Comparison of ENCODE assay signal across 8 cellular contexts in genomic region chr2:44360749-44361329, GRCh38. TPM values are rescaled to one million over a fixed set of nuclear protein-coding genes. Genes with fewer than 3 reads are reported as not detected.
DNase-seq lines count a peak whose midpoint lies in the region; ATAC-seq, FAIRE-seq and TF ChIP-seq lines count a peak whose summit lies in the region.

No MANE protein-coding gene starts in this region.

- BruUV-seq in GM12878 (replicated peaks; lab: Mats Ljungman, UMichigan): TSS peak; percentile 63

- in situ Hi-C loops in ACHN (cut with HindIII; ENCODE audit: low pct_ligation_motif_present, low pct_unique_long_range_greater_than_20kb, low sequenced_read_pairs): no loop called here
- in situ Hi-C loops in GM12878 (cut with MboI): no loop called here

- H2AFZ ChIP-seq in GM12878 (ENCODE audit: control insufficient read depth, low read depth, low read length): peak overlapping the region; percentile 100

- H3K4me3 Mint-ChIP-seq in stimulated activated naive CD8-positive, alpha-beta T cell treated with anti-CD3 and anti-CD28 coated beads, Interleukin-15, Interleukin-2, amounts not matched to agents 100 ng/mL and 50 ng/mL, for 24 hours: peak overlapping the region; percentile 100

- POLR2A ChIA-PET in GM12878 (lab: Charles Lee): interaction anchor here (0.9 to 2.6 kb wide), 8 partner anchors 10 to 216 kb away, joined by 3 to 14 read pairs (median 3); partner anchors contain the start of gene PPM1B

- peaks cover 10% of the 10 kb centered on the region for H3K4me1 ChIP-seq in GM12878 (ENCODE audit: control insufficient read depth, insufficient read depth, low read length)

- H3K9me3 Mint-ChIP-seq in stimulated activated naive CD8-positive, alpha-beta T cell treated with anti-CD3 and anti-CD28 coated beads, Interleukin-15, Interleukin-2, amounts not matched to agents 100 ng/mL and 50 ng/mL, for 24 hours: no peaks in the 10 kb centered on the region

- no peak for TF ChIP-seq RAD21 in GM12878 (IDR thresholded peaks at IDR 0.05; ENCODE audit: insufficient read depth, low read depth, low read length)

- no peak for FAIRE-seq in GM12878 (lab: Jason Lieb, UNC)

- H3K36me3 Mint-ChIP-seq in stimulated activated naive CD8-positive, alpha-beta T cell treated with anti-CD3 and anti-CD28 coated beads, Interleukin-15, Interleukin-2, amounts not matched to agents 100 ng/mL and 50 ng/mL, for 24 hours (ENCODE audit: low read depth): peaks cover 16% of the 10 kb centered on the region

- TF ChIP-seq CTCF in GM12878 (IDR thresholded peaks at IDR 0.05 in 2 of 3, conservative IDR thresholded peaks at IDR 0.05 in 1 of 3; ENCODE audit: control insufficient read depth in 2 of 3, extremely low read depth in 1 of 3, insufficient read depth in 1 of 3, low read depth in 3 of 3, low read length in 3 of 3): no peak
- TF ChIP-seq CTCF in kidney epithelial cell (IDR thresholded peaks at IDR 0.05; ENCODE audit: insufficient read depth, low read length, poor library complexity, severe bottlenecking): no peak

- H3K36me3 ChIP-seq in GM12878 (ENCODE audit: control insufficient read depth in 2 of 2, insufficient read depth in 2 of 2, low read length in 1 of 2) (no peaks in the 10 kb centered on the region), kidney epithelial cell (ENCODE audit: control insufficient read depth, insufficient read depth, low read length) (no peaks in the 10 kb centered on the region)

- H3K27me3 ChIP-seq in GM12878 (replicated peaks in 1 of 2; ENCODE audit: control insufficient read depth in 2 of 2, insufficient read depth in 2 of 2, low read length in 1 of 2): no peaks in the 10 kb centered on the region
- H3K27me3 ChIP-seq in kidney epithelial cell (ENCODE audit: control insufficient read depth, insufficient read depth, low read length): no peaks in the 10 kb centered on the region

- H3K79me2 ChIP-seq in GM12878 (ENCODE audit: control insufficient read depth, insufficient read depth, low read length): peaks cover 27% of the 10 kb centered on the region

- ATAC-seq in GM19351 (IDR thresholded peaks at IDR 0.05; ENCODE audit: unreplicated experiment) (peak; percentile 10), GM12878 (peak; percentile 10), GM18511 (IDR thresholded peaks at IDR 0.05; ENCODE audit: unreplicated experiment) (no peak)

- peak overlapping the region; percentile 100 for H3K27ac Mint-ChIP-seq in stimulated activated naive CD8-positive, alpha-beta T cell treated with anti-CD3 and anti-CD28 coated beads, Interleukin-15, Interleukin-2, amounts not matched to agents 100 ng/mL and 50 ng/mL, for 24 hours

- H3K27ac ChIP-seq in GM12878 (ENCODE audit: control insufficient read depth, insufficient read depth): peak overlapping the region; percentile 100

- TF ChIP-seq EP300 in GM12878 (IDR thresholded peaks at IDR 0.05; ENCODE audit: borderline replicate concordance in 1 of 2, control insufficient read depth in 1 of 2, low read depth in 2 of 2, low read length in 2 of 2): no peak

- RAD21 ChIA-PET in GM12878 (lab: Charles Lee; ENCODE audit: unreplicated experiment): interaction anchor here (1.0 to 1.7 kb wide), 6 partner anchors 22 to 595 kb away, joined by 3 to 8 read pairs (median 5); partner anchors contain the start of gene PPM1B

- intact Hi-C loops in GM12878 (cut with micrococcal nuclease; ENCODE audit: unreplicated experiment): no loop called here

- 3% methylated on average over 19 of the region's 19 CpGs for WGBS in GM12878 (ENCODE audit: insufficient coverage, insufficient replicate concordance, low lambda C conversion rate, missing lambda C conversion rate)

- CTCF ChIA-PET in GM12878 (lab: Yijun Ruan, JAX): interaction anchor here (0.6 to 2.5 kb wide), 15 partner anchors 8 to 594 kb away, joined by 3 to 9 read pairs (median 3); no protein-coding TSS in a partner anchor

- peak overlapping the region; percentile 99 for H3K9ac ChIP-seq in GM12878 (ENCODE audit: control insufficient read depth, insufficient read depth, low read length)

- no peaks in the 10 kb centered on the region for H4K20me1 ChIP-seq in GM12878 (ENCODE audit: control insufficient read depth, insufficient read depth)

- no peak for TF ChIP-seq POLR2A in GM12878 (IDR thresholded peaks at IDR 0.05; ENCODE audit: low read depth, low read length)

- H3K4me3 ChIP-seq in GM12878 (peak overlapping the region; percentile 83), kidney epithelial cell (ENCODE audit: low read depth, low read length) (peak overlapping the region; percentile 86)

- SMC1A ChIA-PET in GM12878 (lab: Charles Lee; ENCODE audit: uncharacterized antibody, unreplicated experiment): interaction anchor here (0.8 to 4.0 kb wide), 8 partner anchors 10 to 256 kb away, joined by 3 to 13 read pairs (median 6); no protein-coding TSS in a partner anchor

- H3K9me3 ChIP-seq in GM12878 (replicated peaks; ENCODE audit: control insufficient read depth, insufficient read depth, low read length): no peaks in the 10 kb centered on the region

- H3K4me2 ChIP-seq in GM12878 (ENCODE audit: control insufficient read depth, insufficient read depth): peak overlapping the region; percentile 86

- peak; percentile 38 for DNase-seq in ACHN
- DNase-seq in NCI-H1105 (lab: John Stamatoyannopoulos, UW): peak; percentile 22
- DNase-seq in GM12878 (ENCODE audit: low read depth, low spot score): no peak
- DNase-seq in kidney epithelial cell (ENCODE audit: low read depth): no peak
- DNase-seq in activated CD4-positive, CD25-positive, alpha-beta regulatory T cell treated with anti-CD3 and anti-CD28 coated beads, Interleukin-2, amount 50 U/mL, for 72 hours: no peak

- H3K4me1 Mint-ChIP-seq in stimulated activated naive CD8-positive, alpha-beta T cell treated with anti-CD3 and anti-CD28 coated beads, Interleukin-15, Interleukin-2, amounts not matched to agents 100 ng/mL and 50 ng/mL, for 24 hours (ENCODE audit: low read depth): peaks cover 64% of the 10 kb centered on the region

- no peaks in the 10 kb centered on the region for H3K27me3 Mint-ChIP-seq in stimulated activated naive CD8-positive, alpha-beta T cell treated with anti-CD3 and anti-CD28 coated beads, Interleukin-15, Interleukin-2, amounts not matched to agents 100 ng/mL and 50 ng/mL, for 24 hours

TF ChIP-seq in GM12878, 131 proteins besides CTCF, POLR2A, EP300 and RAD21:
- TF ChIP-seq NFXL1 (IDR thresholded peaks at IDR 0.05; ENCODE audit: borderline replicate concordance) (no peak), EGR1 (IDR thresholded peaks at IDR 0.05; ENCODE audit: borderline replicate concordance in 1 of 2, low read depth in 2 of 2, low read length in 2 of 2) (0 out of 3 replicates have a peak, but pooled peaks of 1 of the 2 experiments have one; percentile 27)

RNA-seq across cellular contexts. Expression of gene PREPL, which starts 0.5 kb away (rescaled TPM):
- 122 and 125 TPM in 2 replicates for total RNA-seq in GM12878 (2013; cell fraction: nucleolus; rRNA removed)
- total RNA-seq in GM12878 (2014; rRNA removed) (19.7 and 25.2 TPM in 2 replicates), GM12878 (2014; rRNA removed; fragmentation: Illumina TruSeq; extraction: Trizol) (19.9 and 21.8 TPM in 2 replicates), GM12878 (2021) (20.9 and 21.7 TPM in 2 replicates), kidney epithelial cell (22.7 and 24.0 TPM in 2 replicates)
- polyA plus RNA-seq in GM12878 (2011; ENCODE audit: low read depth): 5.0 TPM
- polyA plus RNA-seq in GM12878 (2011; rRNA removed) (43.0 and 59.4 TPM in 2 replicates), GM12878 (2014; fragmentation: Illumina TruSeq; extraction: Trizol) (26.7 and 31.5 TPM in 2 replicates), GM12878 (2014; fragmentation: Nextera tagmentation; extraction: Ambion mirVana) (1 to 10 TPM; 9.2 to 9.6 TPM), GM12878 (2014; rRNA removed) (13.0 and 19.3 TPM in 2 replicates), GM12878 (2016; fragmentation: Nextera tagmentation; extraction: Ambion mirVana) (10 to 100 TPM; 27.7 TPM)
- 12.2 and 13.8 TPM in 2 replicates for polyA plus RNA-seq in GM12878 (2011; cell fraction: cytosol; rRNA removed)
- polyA plus RNA-seq in GM12878 (2011; cell fraction: nucleus; rRNA removed): 33.4 and 45.9 TPM in 2 replicates
- 8.1 and 13.8 TPM in 2 replicates for polyA plus RNA-seq in GM12878 (2012)
- 24.0 and 32.0 TPM in 2 replicates for polyA minus RNA-seq in GM12878 (2011; rRNA and poly(A)+ RNA removed)
- 7.4 and 12.1 TPM in 2 replicates for polyA minus RNA-seq in GM12878 (2011; cell fraction: cytosol; rRNA and poly(A)+ RNA removed)
- 24.2 and 26.5 TPM in 2 replicates for polyA minus RNA-seq in GM12878 (2011; cell fraction: nucleus; rRNA and poly(A)+ RNA removed)

RNA-seq across cellular contexts. Expression of gene CAMKMT, which starts 0.9 kb away (rescaled TPM):
- 76.6 and 78.5 TPM in 2 replicates for total RNA-seq in GM12878 (2013; cell fraction: nucleolus; rRNA removed)
- total RNA-seq in GM12878 (2014; rRNA removed): 12.4 and 12.5 TPM in 2 replicates
- total RNA-seq in GM12878 (2014; rRNA removed; fragmentation: Illumina TruSeq; extraction: Trizol): 7.9 and 10.9 TPM in 2 replicates
- total RNA-seq in GM12878 (2021): 10.5 and 13.9 TPM in 2 replicates
- polyA plus RNA-seq in GM12878 (2011; ENCODE audit: low read depth): 4.6 TPM
- polyA plus RNA-seq in GM12878 (2011; rRNA removed): 11.9 and 19.7 TPM in 2 replicates
- polyA plus RNA-seq in GM12878 (2011; cell fraction: cytosol; rRNA removed): 5.7 and 8.5 TPM in 2 replicates
- 9.1 and 10.3 TPM in 2 replicates for polyA plus RNA-seq in GM12878 (2011; cell fraction: nucleus; rRNA removed)
- 6.1 and 7.3 TPM in 2 replicates for polyA plus RNA-seq in GM12878 (2012)
- 12.4 and 18.4 TPM in 2 replicates for polyA plus RNA-seq in GM12878 (2014; fragmentation: Illumina TruSeq; extraction: Trizol)
- 1 to 10 TPM; 2.7 to 3.7 TPM for polyA plus RNA-seq in GM12878 (2014; fragmentation: Nextera tagmentation; extraction: Ambion mirVana)
- 11.7 and 12.3 TPM in 2 replicates for polyA plus RNA-seq in GM12878 (2014; rRNA removed)
- 10 to 100 TPM; 11.9 to 16.0 TPM for polyA plus RNA-seq in GM12878 (2016; fragmentation: Nextera tagmentation; extraction: Ambion mirVana)
- polyA minus RNA-seq in GM12878 (2011; rRNA and poly(A)+ RNA removed): 9.4 and 12.6 TPM in 2 replicates
- polyA minus RNA-seq in GM12878 (2011; cell fraction: cytosol; rRNA and poly(A)+ RNA removed): 3.1 and 5.2 TPM in 2 replicates
- polyA minus RNA-seq in GM12878 (2011; cell fraction: nucleus; rRNA and poly(A)+ RNA removed): 26.0 and 49.2 TPM in 2 replicates
- total RNA-seq in kidney epithelial cell: 3.1 and 5.8 TPM in 2 replicates

Comparison
In these comparisons a context has a peak if more than half of its experiments do, and no peak if none do; other contexts are left out.
1. DNase-seq: peak in ACHN (single experiment) and NCI-H1105 (single experiment); none in GM12878 (single experiment), kidney epithelial cell (single experiment) and activated CD4-positive, CD25-positive, alpha-beta regulatory T cell treated with anti-CD3 and anti-CD28 coated beads, Interleukin-2, amount 50 U/mL, for 72 hours (single experiment).